Comparison of ENCODE assay signal across 10 cellular contexts in genomic region chr4:80036949-80037348, GRCh38. TPM values are rescaled to one million over a fixed set of nuclear protein-coding genes. Genes with fewer than 3 reads are reported as not detected.
DNase-seq lines count a peak whose midpoint lies in the region; ATAC-seq and TF ChIP-seq lines count a peak whose summit lies in the region.
"Had no signal": no experiment of that assay in that cellular context is flagged by ENCODE, and none has a peak within 500 bp of the region (broad histone marks: within the 10 kb centered on the region; RNA-seq: fewer than 3 reads in every experiment).

No MANE protein-coding gene starts in this region.

- peak overlapping the region; percentile 56 for H3K4me3 Mint-ChIP-seq in activated CD4-positive, alpha-beta T cell treated with anti-CD3 and anti-CD28 coated beads, Interleukin-2, amount 10 ng/mL, durations not matched to agents 7 days and 5 days

- H3K27ac Mint-ChIP-seq in activated CD4-positive, alpha-beta T cell treated with anti-CD3 and anti-CD28 coated beads, Interleukin-2, amount 10 ng/mL, durations not matched to agents 7 days and 5 days: peak overlapping the region; percentile 88

- H3K9me3 ChIP-seq in tibial artery: no peaks in the 10 kb centered on the region

- CTCF ChIA-PET in activated CD4-positive, alpha-beta T cell treated with anti-CD3 and anti-CD28 coated beads, Interleukin-2, amount 10 ng/mL, durations not matched to agents 7 days and 5 days (lab: Charles Lee): no interaction called here

- peaks cover 0 to 19% (median 0%) of the 10 kb centered on the region in 4 donors for H3K4me1 ChIP-seq in tibial artery

- peaks cover 36% of the 10 kb centered on the region for H3K36me3 Mint-ChIP-seq in activated CD4-positive, alpha-beta T cell treated with anti-CD3 and anti-CD28 coated beads, Interleukin-2, amount 10 ng/mL, durations not matched to agents 7 days and 5 days (ENCODE audit: low read depth)

- peaks cover 0 to 22% (median 11%) of the 10 kb centered on the region in 3 donors for H3K36me3 ChIP-seq in tibial artery

- intact Hi-C loops in tibial artery (cut with DNase I; ENCODE audit: low total_unique reads): no loop called here

- H3K27me3 ChIP-seq in tibial artery: no peaks in the 10 kb centered on the region

- peaks cover 3% of the 10 kb centered on the region for H3K9me3 Mint-ChIP-seq in activated CD4-positive, alpha-beta T cell treated with anti-CD3 and anti-CD28 coated beads, Interleukin-2, amount 10 ng/mL, durations not matched to agents 7 days and 5 days

- H3K27me3 Mint-ChIP-seq in activated CD4-positive, alpha-beta T cell treated with anti-CD3 and anti-CD28 coated beads, Interleukin-2, amount 10 ng/mL, durations not matched to agents 7 days and 5 days: no peaks in the 10 kb centered on the region

- H3K4me3 ChIP-seq in tibial artery: peak overlapping the region in 1 of 2 donors; percentile 5

- peak overlapping the region; percentile 19 for H3K27ac ChIP-seq in angular gyrus (ENCODE audit: low read depth, low read length)
- H3K27ac ChIP-seq in tibial artery: peak overlapping the region; percentile 60 to 64
- H3K27ac ChIP-seq: C4-2B had no signal

- TF ChIP-seq CTCF in tibial artery (IDR thresholded peaks at IDR 0.05): no peak

- no peak for ATAC-seq in GM18868 (IDR thresholded peaks at IDR 0.05; ENCODE audit: unreplicated experiment)

- peaks cover 27% of the 10 kb centered on the region for H3K4me1 Mint-ChIP-seq in activated CD4-positive, alpha-beta T cell treated with anti-CD3 and anti-CD28 coated beads, Interleukin-2, amount 10 ng/mL, durations not matched to agents 7 days and 5 days

- no peak for DNase-seq in activated CD4-positive, alpha-beta T cell treated with anti-CD3 and anti-CD28 coated beads, Interleukin-2, amount 10 ng/mL, durations not matched to agents 7 days and 5 days
- DNase-seq in activated CD4-positive, alpha-beta T cell treated with anti-CD3 and anti-CD28 coated beads for 1 hour: no peak
- DNase-seq in left kidney (ENCODE audit: low read depth, low spot score): peak; percentile 50
- DNase-seq in tibial artery: no peak
- no peak for DNase-seq in NCI-H2081 (lab: John Stamatoyannopoulos, UW)
- no peak for DNase-seq in HT-29 (ENCODE audit: low spot score)
- DNase-seq: activated effector memory CD4-positive, alpha-beta T cell treated with Interleukin-2 at 50 U/mL for 16 hours had no signal

- POLR2A ChIA-PET in activated CD4-positive, alpha-beta T cell treated with anti-CD3 and anti-CD28 coated beads, Interleukin-2, amount 10 ng/mL, durations not matched to agents 7 days and 5 days (lab: Charles Lee): no interaction called here

RNA-seq across cellular contexts. Expression of gene ANTXR2, which starts 36.1 kb away (rescaled TPM):
- total RNA-seq in activated CD4-positive, alpha-beta T cell treated with anti-CD3 and anti-CD28 coated beads, Interleukin-2, amount 10 ng/mL, durations not matched to agents 7 days and 5 days: 10 to 100 TPM; 27.3 to 30.0 TPM
- total RNA-seq in HT-29 (2014; rRNA removed; shearing (Covaris generic)): 12.6 and 16.7 TPM in 2 replicates
